In genomic region chr3:64381369-64381768, GRCh38 we compare ENCODE assay signal across 1 cellular context.
TF ChIP-seq lines count a peak whose summit lies in the region.

No MANE protein-coding gene starts in this region.

TF ChIP-seq in HepG2, 621 proteins besides CTCF, POLR2A, EP300 and RAD21 (continued from another document):
- no peak for TF ChIP-seq ZC3H13 (CRISPR knock-in tag; IDR thresholded peaks at IDR 0.05)
- peak; percentile 99 for TF ChIP-seq MAFF (IDR thresholded peaks at IDR 0.05; ENCODE audit: low read depth, low read length)
- TF ChIP-seq MAFK (conservative IDR thresholded peaks at IDR 0.05 in 1 of 2, IDR thresholded peaks at IDR 0.05 in 1 of 2; ENCODE audit: low read length in 2 of 2) = peak; percentile 98 to 100
- TF ChIP-seq ZFP82 (CRISPR knock-in tag; IDR thresholded peaks at IDR 0.05; ENCODE audit: borderline replicate concordance) = no peak
